22 cellular contexts compared by ENCODE assay signal in the genomic region with DNA sequence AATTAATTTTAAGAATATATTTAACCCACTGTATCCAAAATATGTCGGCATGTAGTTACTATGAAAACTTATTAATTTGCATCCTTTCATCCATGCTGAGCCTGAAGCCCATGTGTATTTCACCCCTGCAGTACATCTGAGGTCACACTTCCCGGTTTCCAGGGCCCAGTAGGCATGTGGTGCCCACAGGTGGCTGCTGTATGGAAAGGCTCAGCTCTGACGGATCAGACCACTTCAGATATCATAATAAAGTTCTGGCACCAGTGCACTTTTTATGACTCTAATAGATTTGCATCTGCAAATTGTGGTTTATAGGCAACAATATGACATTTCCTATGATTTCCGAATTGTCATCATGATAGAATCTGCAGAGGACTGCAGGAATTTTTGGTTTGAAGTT. TPM values are rescaled to one million over a fixed set of nuclear protein-coding genes. Genes with fewer than 3 reads are reported as not detected.
DNase-seq lines count a peak whose midpoint lies in the region; FAIRE-seq and TF ChIP-seq lines count a peak whose summit lies in the region.
"Had no signal": no experiment of that assay in that cellular context is flagged by ENCODE, and none has a peak within 500 bp of the region (broad histone marks: within the 10 kb centered on the region; RNA-seq: fewer than 3 reads in every experiment).

No MANE protein-coding gene starts in this region.

- dilution Hi-C loops in endothelial cell of umbilical vein (cut with MboI; ENCODE audit: extremely low pct_ligation_motif_present, low sequenced_read_pairs), result no loop called here

- H3K27me3 ChIP-seq in endothelial cell of umbilical vein (ENCODE audit: control insufficient read depth in 2 of 2, insufficient read depth in 2 of 2, low read length in 2 of 2), result no peaks in the 10 kb centered on the region
- H3K27me3 ChIP-seq: BLaER1 had no signal

- H3K4me1 ChIP-seq in HEK293 (ENCODE audit: control insufficient read depth, insufficient read depth, low read length), result no peaks in the 10 kb centered on the region; the same call in 1 of the 2 replicates
- no peaks in the 10 kb centered on the region for H3K4me1 ChIP-seq in endothelial cell of umbilical vein (ENCODE audit: control insufficient read depth, extremely low read depth, insufficient read depth, low read length)

- H3K9me3 ChIP-seq in HEK293 (ENCODE audit: control insufficient read depth, insufficient read depth, low read depth, low read length), result no peaks in the 10 kb centered on the region
- H3K9me3 ChIP-seq in endothelial cell of umbilical vein (replicated peaks; ENCODE audit: control insufficient read depth, insufficient read depth, low read length), result no peaks in the 10 kb centered on the region
- H3K9me3 ChIP-seq: BLaER1 had no signal

- DNase-seq in DMS53 (lab: John Stamatoyannopoulos, UW) (peak; percentile 42), DMS53 treated with DMSO at 0.1 percent for 48 hours (lab: John Stamatoyannopoulos, UW; ENCODE audit: unreplicated experiment) (no peak), NCI-H1092 treated with DMSO at 0.1 percent for 48 hours (lab: John Stamatoyannopoulos, UW) (peak; percentile 17), endothelial cell of umbilical vein (ENCODE audit: low read depth, low spot score) (no peak), hepatic stellate cell (ENCODE audit: low spot score) (no peak), immature natural killer cell (no peak)
- DNase-seq in stimulated activated naive CD4-positive, alpha-beta T cell (lab: John Stamatoyannopoulos, UW), result no peak
- DNase-seq: 8988T; CD4-positive, alpha-beta memory T cell; DMS79; GDM1; HCEC 1CT; HFFc6; IMR-90 had no signal

- no peaks in the 10 kb centered on the region for H3K36me3 Mint-ChIP-seq in immature natural killer cell
- H3K36me3 Mint-ChIP-seq: CD14-positive monocyte; CD4-positive, alpha-beta memory T cell had no signal

- no peak overlapping the region for H3K4me3 Mint-ChIP-seq in immature natural killer cell
- H3K4me3 Mint-ChIP-seq: CD14-positive monocyte; CD4-positive, alpha-beta memory T cell; GM23338; HFFc6 had no signal

- no peak overlapping the region for H3K9ac ChIP-seq in endothelial cell of umbilical vein (replicated peaks; ENCODE audit: extremely low read depth, insufficient read depth, low read length)
- H3K9ac ChIP-seq: BLaER1 had no signal

- H3K4me3 ChIP-seq in HEK293 (ENCODE audit: low read depth, low read length) (no peak overlapping the region), endothelial cell of umbilical vein (replicated peaks in 1 of 3; ENCODE audit: insufficient read depth in 1 of 3, low read depth in 1 of 3, low read length in 3 of 3) (no peak overlapping the region)
- H3K4me3 ChIP-seq: BLaER1, GM23338 had no signal

- peak; percentile 40 for FAIRE-seq in endothelial cell of umbilical vein (lab: Jason Lieb, UNC)
- FAIRE-seq: GM12892, GM18507, H54, HTR-8/SVneo had no signal

- TF ChIP-seq POLR2A in endothelial cell of umbilical vein (IDR thresholded peaks at IDR 0.05; ENCODE audit: low read depth, low read length), result no peak

- POLR2A ChIA-PET in HEK293 (lab: Yijun Ruan, JAX), result no interaction called here
- POLR2A ChIA-PET in endothelial cell of umbilical vein (lab: Charles Lee), result no interaction called here

- H3K9me1 ChIP-seq in endothelial cell of umbilical vein (replicated peaks; ENCODE audit: control insufficient read depth, extremely low read depth, insufficient read depth, low read length), result no peaks in the 10 kb centered on the region

- H3K36me3 ChIP-seq in HEK293 (ENCODE audit: control insufficient read depth in 2 of 2, insufficient read depth in 1 of 2, low read length in 2 of 2) (no peaks in the 10 kb centered on the region), endothelial cell of umbilical vein (ENCODE audit: control insufficient read depth in 2 of 2, extremely low read depth in 1 of 2, insufficient read depth in 2 of 2, low read length in 2 of 2) (no peaks in the 10 kb centered on the region)

- no peaks in the 10 kb centered on the region for H4K20me1 ChIP-seq in endothelial cell of umbilical vein (replicated peaks; ENCODE audit: control insufficient read depth, extremely low read depth, insufficient read depth, low read length)

- no TSS peak for BruUV-seq in endothelial cell of umbilical vein (replicated peaks; lab: Mats Ljungman, UMichigan)

- peaks cover 31% of the 10 kb centered on the region for H3K79me2 ChIP-seq in endothelial cell of umbilical vein (ENCODE audit: control insufficient read depth, insufficient read depth, low read length)

- H3K27ac Mint-ChIP-seq in immature natural killer cell, result no peak overlapping the region
- H3K27ac Mint-ChIP-seq: CD14-positive monocyte; CD4-positive, alpha-beta memory T cell; GM23338; HFFc6 had no signal

- no peaks in the 10 kb centered on the region for H3K4me1 Mint-ChIP-seq in immature natural killer cell
- H3K4me1 Mint-ChIP-seq: CD14-positive monocyte had no signal

- CTCF ChIA-PET in HEK293 (lab: Yijun Ruan, JAX) (no interaction called here), endothelial cell of umbilical vein (lab: Charles Lee) (interaction anchor here (1.9 to 2.0 kb wide), 2 partner anchors 10 to 358 kb away, joined by 6 read pairs; no protein-coding TSS in a partner anchor)

- peaks cover 0 to 2% (median 0%) of the 10 kb centered on the region in 3 donors for H3K27me3 Mint-ChIP-seq in immature natural killer cell (ENCODE audit: low read depth in 3 of 3)

- H3K4me2 ChIP-seq in endothelial cell of umbilical vein (ENCODE audit: insufficient read depth, low read length), result no peak overlapping the region
- H3K4me2 ChIP-seq: BLaER1, GM23338 had no signal

- TF ChIP-seq CTCF in HEK293 (tag by site-specific recombination; IDR thresholded peaks at IDR 0.05) (no peak), endothelial cell of umbilical vein (IDR thresholded peaks at IDR 0.05; ENCODE audit: extremely low read depth in 1 of 2, insufficient read depth in 1 of 2, low read depth in 1 of 2, low read length in 2 of 2) (no peak)

- intact Hi-C loops in endothelial cell of umbilical vein (cut with micrococcal nuclease), result no loop called here

- H2AFZ ChIP-seq in endothelial cell of umbilical vein (ENCODE audit: low read depth, low read length), result no peak overlapping the region
- H2AFZ ChIP-seq: GM23338 had no signal

- no peaks in the 10 kb centered on the region for H3K9me3 Mint-ChIP-seq in immature natural killer cell
- H3K9me3 Mint-ChIP-seq: CD14-positive monocyte; CD4-positive, alpha-beta memory T cell; HFFc6 had no signal

- H3K27ac ChIP-seq in HEK293 (ENCODE audit: extremely low read depth, low read depth, low read length), result no peak overlapping the region
- H3K27ac ChIP-seq in endothelial cell of umbilical vein (ENCODE audit: insufficient read depth, low read depth, low read length), result no peak overlapping the region
- H3K27ac ChIP-seq: BLaER1 had no signal

TF ChIP-seq in HEK293, 187 proteins besides CTCF, POLR2A, EP300 and RAD21:
- TF ChIP-seq ZIC2 (tag by site-specific recombination; IDR thresholded peaks at IDR 0.05) (peak; percentile 29; the same call in 1 of the 2 replicates), ZNF510 (tag by site-specific recombination; IDR thresholded peaks at IDR 0.05; ENCODE audit: insufficient replicate concordance) (no peak), SCRT2 (tag by site-specific recombination; IDR thresholded peaks at IDR 0.05) (peak; percentile 62), GLIS1 (tag by site-specific recombination; IDR thresholded peaks at IDR 0.05) (no peak)

TF ChIP-seq in endothelial cell of umbilical vein, 7 proteins besides CTCF, POLR2A, EP300 and RAD21:
- TF ChIP-seq JUN (IDR thresholded peaks at IDR 0.05; ENCODE audit: borderline replicate concordance, insufficient read depth, insufficient read length, low read depth), result no peak
- no peak for TF ChIP-seq GATA2 (IDR thresholded peaks at IDR 0.05; ENCODE audit: insufficient read depth, insufficient read length, low read depth, low read length)
- no peak for TF ChIP-seq FOS (IDR thresholded peaks at IDR 0.05; ENCODE audit: borderline replicate concordance, insufficient read depth, low read length)
- TF ChIP-seq, protein P1, sequence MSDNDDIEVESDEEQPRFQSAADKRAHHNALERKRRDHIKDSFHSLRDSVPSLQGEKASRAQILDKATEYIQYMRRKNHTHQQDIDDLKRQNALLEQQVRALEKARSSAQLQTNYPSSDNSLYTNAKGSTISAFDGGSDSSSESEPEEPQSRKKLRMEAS (IDR thresholded peaks at IDR 0.05; ENCODE audit: insufficient read depth, insufficient read length), result no peak
- no peak for TF ChIP-seq EZH2 (IDR thresholded peaks at IDR 0.05; ENCODE audit: borderline replicate concordance, low read depth, low read length, severe bottlenecking)
- TF ChIP-seq MYC (IDR thresholded peaks at IDR 0.05; ENCODE audit: low read depth, low read length), result no peak
- TF ChIP-seq POLR2AphosphoS5 (IDR thresholded peaks at IDR 0.05; ENCODE audit: insufficient read depth, low read depth, low read length), result no peak

RNA-seq across cellular contexts. Expression of a gene that starts 22.5 kb away (rescaled TPM):
- total RNA-seq in endothelial cell of umbilical vein, result 9.4 and 14.7 TPM in 2 replicates
- 3.8 and 3.9 TPM in 2 replicates for polyA plus RNA-seq in endothelial cell of umbilical vein
- polyA plus RNA-seq in endothelial cell of umbilical vein (2011; cell fraction: cytosol; rRNA removed), result 3.7 and 3.9 TPM in 2 replicates
- 7.4 and 8.1 TPM in 2 replicates for polyA plus RNA-seq in endothelial cell of umbilical vein (2011; cell fraction: nucleus; rRNA removed)
- polyA plus RNA-seq in endothelial cell of umbilical vein (2012), result 12.5 and 15.9 TPM in 2 replicates
- 5.3 and 7.4 TPM in 2 replicates for polyA minus RNA-seq in endothelial cell of umbilical vein
- 1.6 TPM for polyA minus RNA-seq in endothelial cell of umbilical vein (2011; cell fraction: cytosol; rRNA and poly(A)+ RNA removed)
- polyA minus RNA-seq in endothelial cell of umbilical vein (2011; cell fraction: nucleus; rRNA and poly(A)+ RNA removed), result 8.6 and 16.6 TPM in 2 replicates
- not detected for polyA plus RNA-seq in immature natural killer cell

Comparison
In these comparisons a context has a peak if more than half of its experiments do, and no peak if none do; other contexts are left out.
1. DNase-seq: peak in DMS53 (single experiment) and NCI-H1092 treated with DMSO at 0.1 percent for 48 hours (single experiment); none in DMS53 treated with DMSO at 0.1 percent for 48 hours (single experiment), endothelial cell of umbilical vein (single experiment), stimulated activated naive CD4-positive, alpha-beta T cell (0 of 6), hepatic stellate cell (single experiment) and immature natural killer cell (0 of 3).